Comparison of ENCODE assay signal across 9 cellular contexts in genomic region chr6:42010185-42010872, GRCh38. TPM values are rescaled to one million over a fixed set of nuclear protein-coding genes. Genes with fewer than 3 reads are reported as not detected.
DNase-seq lines count a peak whose midpoint lies in the region; ATAC-seq and TF ChIP-seq lines count a peak whose summit lies in the region.
"Had no signal": no experiment of that assay in that cellular context is flagged by ENCODE, and none has a peak within 500 bp of the region (broad histone marks: within the 10 kb centered on the region; RNA-seq: fewer than 3 reads in every experiment).

No MANE protein-coding gene starts in this region.

- TF ChIP-seq CTCF in activated CD8-positive, alpha-beta T cell treated with anti-CD3 and anti-CD28 coated beads for 36 hours (IDR thresholded peaks at IDR 0.05) = no peak
- no peak for TF ChIP-seq CTCF in lower lobe of right lung (IDR thresholded peaks at IDR 0.05)
- no peak for TF ChIP-seq CTCF in progenitor cell of endocrine pancreas (IDR thresholded peaks at IDR 0.05; ENCODE audit: unreplicated experiment)

- peaks cover 26% of the 10 kb centered on the region for H3K36me3 Mint-ChIP-seq in activated CD8-positive, alpha-beta T cell treated with anti-CD3 and anti-CD28 coated beads for 36 hours (ENCODE audit: low read depth)
- no peaks in the 10 kb centered on the region for H3K36me3 Mint-ChIP-seq in progenitor cell of endocrine pancreas (ENCODE audit: insufficient read depth)

- H3K9me3 Mint-ChIP-seq in activated CD8-positive, alpha-beta T cell treated with anti-CD3 and anti-CD28 coated beads for 36 hours = peaks cover 5% of the 10 kb centered on the region
- H3K9me3 Mint-ChIP-seq in progenitor cell of endocrine pancreas (ENCODE audit: low read depth) = no peaks in the 10 kb centered on the region

- ATAC-seq in GM18505 (IDR thresholded peaks at IDR 0.05; ENCODE audit: unreplicated experiment) (no peak), lower lobe of right lung (peak; percentile 54 to 61)
- ATAC-seq in activated CD8-positive, alpha-beta T cell treated with anti-CD3 and anti-CD28 coated beads for 36 hours = peak; percentile 69

- peaks cover 19% of the 10 kb centered on the region for H3K36me3 ChIP-seq in lower lobe of right lung
- H3K36me3 ChIP-seq: suprapubic skin had no signal

- peak overlapping the region; percentile 74 for H3K4me3 Mint-ChIP-seq in activated CD8-positive, alpha-beta T cell treated with anti-CD3 and anti-CD28 coated beads for 36 hours
- no peak overlapping the region for H3K4me3 Mint-ChIP-seq in progenitor cell of endocrine pancreas (ENCODE audit: low read depth)

- CTCF ChIA-PET in activated CD8-positive, alpha-beta T cell treated with anti-CD3 and anti-CD28 coated beads for 36 hours (lab: Charles Lee) = interaction anchor here (1.0 to 1.8 kb wide), 5 partner anchors 11 to 74 kb away, joined by 3 to 6 read pairs (median 4); no protein-coding TSS in a partner anchor

- DNase-seq in LHCN-M2 (ENCODE audit: low read depth) = peak; percentile 87
- DNase-seq in activated CD8-positive, alpha-beta T cell treated with anti-CD3 and anti-CD28 coated beads for 36 hours = peak; percentile 68
- no peak for DNase-seq in lower lobe of right lung
- DNase-seq in progenitor cell of endocrine pancreas (ENCODE audit: low spot score, unreplicated experiment) = no peak
- DNase-seq in putamen (ENCODE audit: low spot score) = no peak
- no peak for DNase-seq in NCI-H128 (lab: John Stamatoyannopoulos, UW; ENCODE audit: unreplicated experiment)
- DNase-seq in effector CD8-positive, alpha-beta T cell (lab: John Stamatoyannopoulos, UW) = no peak

- H3K4me1 ChIP-seq in lower lobe of right lung = peaks cover 46% of the 10 kb centered on the region

- no peak overlapping the region for H3K4me3 ChIP-seq in lower lobe of right lung
- H3K4me3 ChIP-seq: suprapubic skin had no signal

- no peaks in the 10 kb centered on the region for H3K27me3 Mint-ChIP-seq in activated CD8-positive, alpha-beta T cell treated with anti-CD3 and anti-CD28 coated beads for 36 hours
- no peaks in the 10 kb centered on the region for H3K27me3 Mint-ChIP-seq in progenitor cell of endocrine pancreas

- no peaks in the 10 kb centered on the region for H3K27me3 ChIP-seq in lower lobe of right lung (ENCODE audit: low read depth)
- H3K27me3 ChIP-seq: suprapubic skin had no signal

- POLR2A ChIA-PET in activated CD8-positive, alpha-beta T cell treated with anti-CD3 and anti-CD28 coated beads for 36 hours (lab: Charles Lee) = interaction anchor here (0.7 to 2.3 kb wide), 13 partner anchors 12 to 77 kb away, joined by 3 to 9 read pairs (median 5); partner anchors contain the start of gene CCND3

- peak overlapping the region; percentile 94 for H3K27ac Mint-ChIP-seq in activated CD8-positive, alpha-beta T cell treated with anti-CD3 and anti-CD28 coated beads for 36 hours
- H3K27ac Mint-ChIP-seq in progenitor cell of endocrine pancreas = no peak overlapping the region

- H3K4me1 Mint-ChIP-seq in activated CD8-positive, alpha-beta T cell treated with anti-CD3 and anti-CD28 coated beads for 36 hours (ENCODE audit: low read depth) = peaks cover 76% of the 10 kb centered on the region
- peaks cover 3% of the 10 kb centered on the region for H3K4me1 Mint-ChIP-seq in progenitor cell of endocrine pancreas (ENCODE audit: low read depth)

- intact Hi-C loops in activated CD8-positive, alpha-beta T cell treated with anti-CD3 and anti-CD28 coated beads for 36 hours (cut with micrococcal nuclease) = loop anchor here (5.0 kb wide), 2 partner anchors 33 to 37 kb away; no protein-coding TSS in a partner anchor
- intact Hi-C loops in lower lobe of right lung (cut with DNase I) = no loop called here

- TF ChIP-seq POLR2A in GM18505 (IDR thresholded peaks at IDR 0.05; ENCODE audit: borderline replicate concordance, extremely low read depth, insufficient read depth, insufficient read length) = peak; percentile 45

- no peak overlapping the region for H3K27ac ChIP-seq in lower lobe of right lung
- H3K27ac ChIP-seq: suprapubic skin had no signal

- no peaks in the 10 kb centered on the region for H3K9me3 ChIP-seq in lower lobe of right lung
- H3K9me3 ChIP-seq: suprapubic skin had no signal

RNA-seq across cellular contexts. Expression of gene TAF8, which starts 40.0 kb away (rescaled TPM):
- total RNA-seq in LHCN-M2 (2014; rRNA removed) = 18.1 and 26.5 TPM in 2 replicates
- 9.8 TPM for polyA plus RNA-seq in LHCN-M2 (2012)
- total RNA-seq in activated CD8-positive, alpha-beta T cell treated with anti-CD3 and anti-CD28 coated beads for 36 hours = 10 to 100 TPM; 40.0 to 42.3 TPM
- 35.1 TPM for total RNA-seq in lower lobe of right lung
- 38.9 and 40.4 TPM in 2 replicates for total RNA-seq in progenitor cell of endocrine pancreas

Comparison
In these comparisons a context has a peak if more than half of its experiments do, and no peak if none do; other contexts are left out.
1. DNase-seq: peak in LHCN-M2 (single experiment) and activated CD8-positive, alpha-beta T cell treated with anti-CD3 and anti-CD28 coated beads for 36 hours (single experiment); none in lower lobe of right lung (single experiment), progenitor cell of endocrine pancreas (single experiment), putamen (single experiment), NCI-H128 (single experiment) and effector CD8-positive, alpha-beta T cell (single experiment).